16 cellular contexts compared by ENCODE assay signal in genomic region chr12:125794401-125794800, GRCh38.
"Had no signal": no experiment of that assay in that cellular context is flagged by ENCODE, and none has a peak within 500 bp of the region (broad histone marks: within the 10 kb centered on the region; RNA-seq: fewer than 3 reads in every experiment).

No MANE protein-coding gene starts in this region.

- H3K36me3 ChIP-seq: left lung, tibial artery, uterus, WERI-Rb-1 had no signal

- H3K27me3 ChIP-seq: dorsolateral prefrontal cortex, left lung, tibial artery, uterus had no signal

- DNase-seq: activated CD4-positive, alpha-beta T cell treated with anti-CD3 and anti-CD28 coated beads, Interleukin-2, amount 50 U/mL, for 48 hours; activated naive CD4-positive, alpha-beta T cell treated with Interleukin-2 at 50 U/mL for 16 hours; dorsolateral prefrontal cortex; hypothalamus; left lung; mammary epithelial cell; stimulated activated CD4-positive, alpha-beta T cell treated with anti-CD3 and anti-CD28 coated beads, Interleukin-12 subunit alpha, Interleukin-12 subunit beta, amount 100 ng/mL, for 4 hours; stimulated activated CD4-positive, alpha-beta T cell treated with anti-CD3 and anti-CD28 coated beads, Interleukin-1b, Interleukin-23, amount 100 ng/mL, for 48 hours; stimulated activated naive CD4-positive, alpha-beta T cell treated with Interleukin-2 at 50 U/mL for 16 hours; tibial artery; uterus; WERI-Rb-1 had no signal

- H3K4me3 Mint-ChIP-seq: T-helper 1 cell treated with Interleukin-12 subunit alpha and Interleukin-12 subunit beta and Interleukin-4 antibody, amounts not matched to agents 30 μg/mL and 1 μg/mL, for 36 hours had no signal

- H3K27ac ChIP-seq: epithelial cell of prostate, left lung, tibial artery, uterus, WERI-Rb-1 had no signal

- H3K27me3 Mint-ChIP-seq: progenitor cell of endocrine pancreas had no signal

- H3K4me3 ChIP-seq: dorsolateral prefrontal cortex, left lung, tibial artery, uterus had no signal

- H3K27ac Mint-ChIP-seq: activated T-helper 2 cell treated with anti-CD3 and anti-CD28 coated beads, Interferon-gamma antibody, Interleukin-2, Interleukin-4, amounts not matched to agents 10 μg/mL and 5 μg/mL and 100 μg/mL, durations not matched to agents 14 hours and 24 hours and 36 hours; progenitor cell of endocrine pancreas; T-helper 1 cell treated with Interleukin-12 subunit alpha and Interleukin-12 subunit beta and Interleukin-4 antibody, amounts not matched to agents 30 μg/mL and 1 μg/mL, for 36 hours had no signal
